ENCODE assay signal across 1 cellular context in genomic region chr9:73149371-73150067, GRCh38.
TF ChIP-seq lines count a peak whose summit lies in the region.

No MANE protein-coding gene starts in this region.

TF ChIP-seq in HCT116, 20 proteins besides CTCF, POLR2A, EP300 and RAD21 (continued from another document):
- TF ChIP-seq SRF (IDR thresholded peaks at IDR 0.05; ENCODE audit: low read depth) (peak; percentile 70; the same call in 1 of the 2 replicates), ZFX (IDR thresholded peaks at IDR 0.05) (no peak), MAX (IDR thresholded peaks at IDR 0.05) (no peak), CBX3 (IDR thresholded peaks at IDR 0.05; ENCODE audit: low read depth) (0 out of 2 replicates have a peak, but pooled peaks have one; percentile 82), SIN3A (IDR thresholded peaks at IDR 0.05; ENCODE audit: low read depth) (no peak), POLR2AphosphoS5 (IDR thresholded peaks at IDR 0.05; ENCODE audit: low read depth, low read length) (no peak; the same call in 1 of the 2 replicates), SP1 (IDR thresholded peaks at IDR 0.05; ENCODE audit: low read depth) (peak; percentile 93)
